Comparison of ENCODE assay signal across 20 cellular contexts in the genomic region with DNA sequence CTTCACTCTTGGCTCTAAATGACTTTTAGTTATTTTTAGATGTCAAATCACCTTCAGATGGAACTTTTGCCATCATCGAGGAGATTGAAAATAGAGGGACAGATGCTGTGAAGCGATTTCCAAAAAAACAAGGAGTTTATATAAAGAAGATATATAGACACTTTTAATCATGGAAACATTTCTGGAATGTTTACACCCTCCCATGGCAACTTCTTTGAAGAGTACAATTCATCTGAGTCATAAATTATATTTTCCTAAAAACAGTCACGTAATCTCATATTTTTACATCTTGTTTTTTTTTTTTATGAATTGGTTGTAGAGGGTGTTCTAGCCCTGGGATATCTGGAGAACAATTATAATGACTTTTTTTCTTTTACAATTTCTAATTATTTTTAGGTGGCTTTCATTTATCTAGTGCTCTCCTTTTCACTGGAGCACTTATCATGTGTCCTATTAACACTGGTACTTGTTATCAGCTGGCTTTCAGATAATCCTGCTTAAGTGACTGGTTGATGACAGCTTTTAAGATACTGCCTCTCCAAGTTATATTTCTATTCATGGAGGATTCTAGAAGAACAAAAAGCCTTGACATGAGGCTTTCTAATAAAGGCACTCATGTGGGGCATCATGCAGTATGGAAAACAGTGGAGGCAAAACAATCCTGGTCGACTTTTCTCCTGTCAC. TPM values are rescaled to one million over a fixed set of nuclear protein-coding genes. Genes with fewer than 3 reads are reported as not detected.
DNase-seq lines count a peak whose midpoint lies in the region; ATAC-seq and TF ChIP-seq lines count a peak whose summit lies in the region.
"Had no signal": no experiment of that assay in that cellular context is flagged by ENCODE, and none has a peak within 500 bp of the region (broad histone marks: within the 10 kb centered on the region; RNA-seq: fewer than 3 reads in every experiment).

No MANE protein-coding gene starts in this region.

- no peak for TF ChIP-seq EP300 in gastroesophageal sphincter (IDR thresholded peaks at IDR 0.05)

- no peaks in the 10 kb centered on the region for H3K9me3 ChIP-seq in gastroesophageal sphincter
- H3K9me3 ChIP-seq: vagina had no signal

- no peak overlapping the region for H3K9ac ChIP-seq in rectal smooth muscle tissue (ENCODE audit: low read length)

- no peaks in the 10 kb centered on the region for H3K4me1 Mint-ChIP-seq in Calu3 (ENCODE audit: low read depth, unreplicated experiment)
- H3K4me1 Mint-ChIP-seq: activated B cell treated with CpG ODN at 0.5 μM for 24 hours had no signal

- CTCF ChIA-PET in Calu3 (lab: Charles Lee), result no interaction called here

- no peak for ATAC-seq in gastroesophageal sphincter
- no peak for ATAC-seq in GM19023 (IDR thresholded peaks at IDR 0.05; ENCODE audit: unreplicated experiment)
- ATAC-seq in HG02678 (IDR thresholded peaks at IDR 0.05; ENCODE audit: unreplicated experiment), result no peak
- ATAC-seq: activated T-cell treated with anti-CD3 and anti-CD28 coated beads, Interleukin-2, amount 50 U/mL, for 72 hours; effector memory CD8-positive, alpha-beta T cell; Panc1 had no signal

- H3K27me3 ChIP-seq in gastroesophageal sphincter (no peaks in the 10 kb centered on the region), rectal smooth muscle tissue (ENCODE audit: control insufficient read depth, insufficient read depth, low read length) (no peaks in the 10 kb centered on the region)
- H3K27me3 ChIP-seq: vagina had no signal

- H3K4me1 ChIP-seq in gastroesophageal sphincter, result peaks cover 0 to 63% (median 12%) of the 10 kb centered on the region in 3 donors
- H3K4me1 ChIP-seq in rectal smooth muscle tissue (ENCODE audit: control insufficient read depth, insufficient read depth, low read length), result peaks cover 4% of the 10 kb centered on the region
- H3K4me1 ChIP-seq: vagina had no signal

- H3K4me3 ChIP-seq in gastroesophageal sphincter, result no peak overlapping the region
- H3K4me3 ChIP-seq in rectal smooth muscle tissue (ENCODE audit: low read length), result no peak overlapping the region
- H3K4me3 ChIP-seq: vagina had no signal

- H3K9me3 Mint-ChIP-seq in Calu3 (ENCODE audit: low read depth, unreplicated experiment), result no peaks in the 10 kb centered on the region
- H3K9me3 Mint-ChIP-seq: T-helper 2 cell treated with Interferon-gamma antibody and Interleukin-4, amounts not matched to agents 5 μg/mL and 100 μg/mL, for 36 hours had no signal

- WGBS in gastroesophageal sphincter (ENCODE audit: low coverage in 1 of 2), 2 donors, result 16 to 24% methylated on average over 4 of the region's 4 CpGs

- no peaks in the 10 kb centered on the region for H3K27me3 Mint-ChIP-seq in Calu3 (ENCODE audit: unreplicated experiment)
- H3K27me3 Mint-ChIP-seq: activated B cell treated with CpG ODN at 0.5 μM for 24 hours; activated naive CD8-positive, alpha-beta T cell; effector memory CD8-positive, alpha-beta T cell had no signal

- H3K36me3 ChIP-seq in gastroesophageal sphincter, result no peaks in the 10 kb centered on the region
- no peaks in the 10 kb centered on the region for H3K36me3 ChIP-seq in rectal smooth muscle tissue (ENCODE audit: control insufficient read depth, insufficient read depth, low read length)
- H3K36me3 ChIP-seq: vagina had no signal

- no TSS peak for BruUV-seq in Calu3 (replicated peaks; lab: Mats Ljungman, UMichigan)

- no peaks in the 10 kb centered on the region for H3K36me3 Mint-ChIP-seq in Calu3 (ENCODE audit: insufficient read depth, unreplicated experiment)
- H3K36me3 Mint-ChIP-seq: activated naive CD8-positive, alpha-beta T cell had no signal

- peak overlapping the region; percentile 47 to 69 (median 53) for H3K27ac ChIP-seq in gastroesophageal sphincter
- H3K27ac ChIP-seq in rectal smooth muscle tissue (ENCODE audit: low read depth, low read length), result peak overlapping the region; percentile 2
- H3K27ac ChIP-seq: vagina had no signal

- TF ChIP-seq CTCF in gastroesophageal sphincter (IDR thresholded peaks at IDR 0.05) (no peak), Calu3 (IDR thresholded peaks at IDR 0.05; ENCODE audit: unreplicated experiment) (no peak)

- no peak for TF ChIP-seq POLR2A in gastroesophageal sphincter (IDR thresholded peaks at IDR 0.05)

- intact Hi-C loops in Calu3 (cut with micrococcal nuclease; ENCODE audit: unreplicated experiment), result no loop called here

- no peak overlapping the region for H3K27ac Mint-ChIP-seq in Calu3 (ENCODE audit: unreplicated experiment)
- H3K27ac Mint-ChIP-seq: activated B cell treated with CpG ODN at 0.5 μM for 24 hours; activated naive CD8-positive, alpha-beta T cell; activated T-cell treated with anti-CD3 and anti-CD28 coated beads, Interleukin-2, amount 50 U/mL, for 72 hours; effector memory CD8-positive, alpha-beta T cell; T-helper 2 cell treated with Interferon-gamma antibody and Interleukin-4, amounts not matched to agents 5 μg/mL and 100 μg/mL, for 36 hours had no signal

- DNase-seq in GM03348 (ENCODE audit: low spot score) (peak; percentile 7), amniotic epithelial cell (ENCODE audit: low read depth) (peak; percentile 61), Calu3 (no peak), T-helper 9 cell (no peak)
- DNase-seq: activated B cell treated with CpG ODN at 0.5 μM for 24 hours; activated CD8-positive, alpha-beta memory T cell treated with anti-CD3 and anti-CD28 coated beads for 24 hours; activated T-cell treated with anti-CD3 and anti-CD28 coated beads, Interleukin-2, amount 50 U/mL, for 72 hours; caudate nucleus; effector memory CD8-positive, alpha-beta T cell; kidney glomerular epithelial cell; stimulated activated CD4-positive, alpha-beta T cell treated with anti-CD3 and anti-CD28 coated beads, Interleukin-12 subunit alpha, Interleukin-12 subunit beta, amount 100 ng/mL, for 4 hours; stimulated activated CD8-positive, alpha-beta memory T cell treated with anti-CD3 and anti-CD28 coated beads, Interleukin-4, amount 100 ng/mL, for 48 hours had no signal

- no peak overlapping the region for H3K4me3 Mint-ChIP-seq in Calu3 (ENCODE audit: low read depth, unreplicated experiment)
- H3K4me3 Mint-ChIP-seq: activated B cell treated with CpG ODN at 0.5 μM for 24 hours; activated naive CD8-positive, alpha-beta T cell; activated T-cell treated with anti-CD3 and anti-CD28 coated beads, Interleukin-2, amount 50 U/mL, for 72 hours; effector memory CD8-positive, alpha-beta T cell; T-helper 2 cell treated with Interferon-gamma antibody and Interleukin-4, amounts not matched to agents 5 μg/mL and 100 μg/mL, for 36 hours had no signal

RNA-seq across cellular contexts. Expression of a gene that starts 24.9 kb away (rescaled TPM):
- total RNA-seq in gastroesophageal sphincter (100 to 1,000 TPM; 225 to 364 (median 314) TPM), Calu3 (2022) (0.45 and 1.8 TPM in 2 replicates)
- total RNA-seq: activated B cell treated with CpG ODN at 0.5 μM for 24 hours; activated T-cell treated with anti-CD3 and anti-CD28 coated beads, Interleukin-2, amount 50 U/mL, for 72 hours had no signal

Comparison
In these comparisons a context has a peak if more than half of its experiments do, and no peak if none do; other contexts are left out.
1. DNase-seq: peak in GM03348 (single experiment) and amniotic epithelial cell (single experiment); none in Calu3 (single experiment) and T-helper 9 cell (single experiment).
2. RNA of a gene that starts 24.9 kb away (total RNA-seq): 225 to 364 TPM in gastroesophageal sphincter; 0.45 to 1.8 TPM in Calu3; every median in the first group is over 10 times any median in the second.